In genomic region chr1:229336345-229336744, GRCh38 we compare ENCODE assay signal across 20 cellular contexts. TPM values are rescaled to one million over a fixed set of nuclear protein-coding genes. Genes with fewer than 3 reads are reported as not detected.
DNase-seq lines count a peak whose midpoint lies in the region; ATAC-seq lines count a peak whose summit lies in the region.
"Had no signal": no experiment of that assay in that cellular context is flagged by ENCODE, and none has a peak within 500 bp of the region (broad histone marks: within the 10 kb centered on the region; RNA-seq: fewer than 3 reads in every experiment).

No MANE protein-coding gene starts in this region.

- H3K27ac ChIP-seq in BLaER1: 0 out of 2 replicates have a peak overlapping the region, but pooled peaks have one; percentile 41
- no peak overlapping the region for H3K27ac ChIP-seq in CD4-positive, alpha-beta memory T cell (ENCODE audit: low read depth, low read length)
- H3K27ac ChIP-seq: psoas muscle, thoracic aorta had no signal

- peak overlapping the region in 2 of 8 donors; percentile 22 to 44 for H3K4me3 Mint-ChIP-seq in CD4-positive, alpha-beta memory T cell
- H3K4me3 Mint-ChIP-seq: activated naive CD4-positive, alpha-beta T cell treated with anti-CD3 and anti-CD28 coated beads, Interleukin-2, amount 10 ng/mL, durations not matched to agents 7 days and 5 days; activated T-cell treated with anti-CD3 and anti-CD28 coated beads, Interleukin-2, amount 50 U/mL, for 72 hours; GM23338; T-cell had no signal

- no peak for DNase-seq in CD4-positive, alpha-beta memory T cell
- DNase-seq in NCI-H69 (lab: John Stamatoyannopoulos, UW) (peak; percentile 90), cerebellar cortex (ENCODE audit: low spot score) (peak; percentile 30)
- DNase-seq: activated naive CD4-positive, alpha-beta T cell treated with anti-CD3 and anti-CD28 coated beads, Interleukin-2, amount 10 ng/mL, durations not matched to agents 7 days and 5 days; activated T-cell treated with anti-CD3 and anti-CD28 coated beads, Interleukin-2, amount 50 U/mL, for 72 hours; amygdala; dermis blood vessel endothelial cell; DND-41; left colon; mesendoderm; NCI-H1417 treated with DMSO at 0.1 percent for 48 hours; psoas muscle; SHP77 treated with DMSO at 0.1 percent for 48 hours; T-cell had no signal

- intact Hi-C loops in CD4-positive, alpha-beta memory T cell (cut with micrococcal nuclease): no loop called here

- peaks cover 24 to 52% (median 36%) of the 10 kb centered on the region in 4 donors for H3K4me1 Mint-ChIP-seq in CD4-positive, alpha-beta memory T cell

- peaks cover 26% of the 10 kb centered on the region for H3K36me3 ChIP-seq in BLaER1
- no peaks in the 10 kb centered on the region for H3K36me3 ChIP-seq in CD4-positive, alpha-beta memory T cell (ENCODE audit: insufficient read depth, low read length)
- H3K36me3 ChIP-seq: thoracic aorta had no signal

- ATAC-seq in HG03521 (IDR thresholded peaks at IDR 0.05; ENCODE audit: unreplicated experiment) (no peak), HG03139 (IDR thresholded peaks at IDR 0.05; ENCODE audit: unreplicated experiment) (no peak), GM21515 (IDR thresholded peaks at IDR 0.05; ENCODE audit: unreplicated experiment) (no peak)
- ATAC-seq: activated T-cell treated with anti-CD3 and anti-CD28 coated beads, Interleukin-2, amount 50 U/mL, for 72 hours; GM23338; left colon; psoas muscle; T-cell had no signal

- peaks cover 0 to 2% of the 10 kb centered on the region in 2 donors for H3K27me3 Mint-ChIP-seq in CD4-positive, alpha-beta memory T cell
- H3K27me3 Mint-ChIP-seq: activated naive CD4-positive, alpha-beta T cell treated with anti-CD3 and anti-CD28 coated beads, Interleukin-2, amount 10 ng/mL, durations not matched to agents 7 days and 5 days; T-cell had no signal

- H3K9me3 ChIP-seq in BLaER1: peaks cover 23% of the 10 kb centered on the region
- H3K9me3 ChIP-seq in CD4-positive, alpha-beta memory T cell (ENCODE audit: control insufficient read depth in 1 of 2, low read length in 2 of 2): peaks cover 0 to 3% of the 10 kb centered on the region in 2 donors

- H3K27me3 ChIP-seq in BLaER1: no peaks in the 10 kb centered on the region
- no peaks in the 10 kb centered on the region for H3K27me3 ChIP-seq in CD4-positive, alpha-beta memory T cell (ENCODE audit: insufficient read depth, low read length)

- H3K9ac ChIP-seq in BLaER1: peak overlapping the region; percentile 48; the same call in 1 of the 2 replicates

- H3K4me2 ChIP-seq in BLaER1: peak overlapping the region; percentile 68
- H3K4me2 ChIP-seq: GM23338 had no signal

- peaks cover 0 to 9% (median 3%) of the 10 kb centered on the region in 8 donors for H3K9me3 Mint-ChIP-seq in CD4-positive, alpha-beta memory T cell
- H3K9me3 Mint-ChIP-seq: GM23338, T-cell had no signal

- CTCF ChIA-PET in CD4-positive, alpha-beta memory T cell (lab: Charles Lee; ENCODE audit: partially characterized antibody): no interaction called here

- H3K36me3 Mint-ChIP-seq in CD4-positive, alpha-beta memory T cell: peaks cover 8 to 11% of the 10 kb centered on the region in 2 donors

- peaks cover 53% of the 10 kb centered on the region for H3K4me1 ChIP-seq in BLaER1
- peaks cover 36% of the 10 kb centered on the region for H3K4me1 ChIP-seq in CD4-positive, alpha-beta memory T cell (ENCODE audit: insufficient read depth, low read length)

- H4K20me1 ChIP-seq in BLaER1: peaks cover 58% of the 10 kb centered on the region

- no peak overlapping the region for H3K4me3 ChIP-seq in BLaER1
- H3K4me3 ChIP-seq in CD4-positive, alpha-beta memory T cell (ENCODE audit: low read length in 2 of 2): no peak overlapping the region
- H3K4me3 ChIP-seq: GM23338, psoas muscle, thoracic aorta had no signal

- peak overlapping the region in 4 of 7 donors; percentile 1 to 48 (median 24) for H3K27ac Mint-ChIP-seq in CD4-positive, alpha-beta memory T cell
- H3K27ac Mint-ChIP-seq: activated naive CD4-positive, alpha-beta T cell treated with anti-CD3 and anti-CD28 coated beads, Interleukin-2, amount 10 ng/mL, durations not matched to agents 7 days and 5 days; GM23338; T-cell had no signal

- POLR2A ChIA-PET in CD4-positive, alpha-beta memory T cell (lab: Charles Lee; ENCODE audit: partially characterized antibody): interaction anchor here (1.2 kb wide), 1 partner anchor 11 kb away, joined by 3 read pairs; no protein-coding TSS in a partner anchor

RNA-seq across cellular contexts. Expression of gene CCSAP, which starts 6.5 kb away (rescaled TPM):
- 10 to 100 TPM; 17.5 to 18.3 TPM for total RNA-seq in CD4-positive, alpha-beta memory T cell
- polyA plus RNA-seq in CD4-positive, alpha-beta memory T cell: 1 to 10 TPM; 3.9 to 4.1 TPM

Comparison
In these comparisons a context has a peak if more than half of its experiments do, and no peak if none do; other contexts are left out.
1. DNase-seq: peak in NCI-H69 (single experiment) and cerebellar cortex (single experiment); none in CD4-positive, alpha-beta memory T cell (0 of 5).